ENCODE assay signal across 9 cellular contexts in genomic region chr7:725223-726005, GRCh38. TPM values are rescaled to one million over a fixed set of nuclear protein-coding genes. Genes with fewer than 3 reads are reported as not detected.
A peak's percentile ranks its signal among the peaks of the same experiment; 100 is the strongest.
DNase-seq lines count a peak whose midpoint lies in the region; ATAC-seq and TF ChIP-seq lines count a peak whose summit lies in the region.
"Had no signal": no experiment of that assay in that cellular context is flagged by ENCODE, and none has a peak within 500 bp of the region (broad histone marks: within the 10 kb centered on the region; RNA-seq: fewer than 3 reads in every experiment).

No MANE protein-coding gene starts in this region.

- no peak overlapping the region for H3K27ac ChIP-seq in CD8-positive, alpha-beta T cell (ENCODE audit: low read depth, low read length)
- peak overlapping the region; percentile 86 for H3K27ac ChIP-seq in KOPT-K1 (ENCODE audit: low read depth, low read length, poor library complexity, severe bottlenecking)

- peaks cover 34% of the 10 kb centered on the region for H3K36me3 Mint-ChIP-seq in CD8-positive, alpha-beta T cell
- H3K36me3 Mint-ChIP-seq in MCF 10A (ENCODE audit: insufficient read depth, unreplicated experiment) (peaks cover 24% of the 10 kb centered on the region), naive B cell (peaks cover 0 to 16% of the 10 kb centered on the region in 2 donors)

- no peaks in the 10 kb centered on the region for H3K27me3 ChIP-seq in CD8-positive, alpha-beta T cell (ENCODE audit: insufficient read depth, low read length)
- H3K27me3 ChIP-seq: adrenal gland had no signal

- POLR2A ChIA-PET in CD8-positive, alpha-beta T cell (lab: Charles Lee), result no interaction called here
- POLR2A ChIA-PET in MCF 10A (lab: Yijun Ruan, JAX), result no interaction called here

- CTCF ChIA-PET in CD8-positive, alpha-beta T cell (lab: Charles Lee), result interaction anchor here (0.6 kb wide), 1 partner anchor 361 kb away, joined by 3 read pairs; no protein-coding TSS in a partner anchor
- CTCF ChIA-PET in MCF 10A (lab: Yijun Ruan, JAX), result interaction anchor here (0.6 to 0.9 kb wide), 2 partner anchors 10 to 84 kb away, joined by 3 read pairs; no protein-coding TSS in a partner anchor

- no peak for ATAC-seq in CD8-positive, alpha-beta T cell
- ATAC-seq in naive B cell (ENCODE audit: low read depth in 2 of 2), result no peak
- ATAC-seq in GM18861 (IDR thresholded peaks at IDR 0.05; ENCODE audit: unreplicated experiment), result no peak
- ATAC-seq in GM21381 (IDR thresholded peaks at IDR 0.05; ENCODE audit: unreplicated experiment), result no peak
- no peak for ATAC-seq in HG03469 (IDR thresholded peaks at IDR 0.05; ENCODE audit: unreplicated experiment)

- DNase-seq in CD8-positive, alpha-beta T cell, result no peak
- peak; percentile 27 for DNase-seq in MCF 10A (ENCODE audit: unreplicated experiment)
- no peak for DNase-seq in naive B cell
- DNase-seq in HuH-7 (ENCODE audit: low spot score), result no peak

- TF ChIP-seq CTCF in CD8-positive, alpha-beta T cell (IDR thresholded peaks at IDR 0.05), result no peak
- no peak for TF ChIP-seq CTCF in MCF 10A (IDR thresholded peaks at IDR 0.05; ENCODE audit: unreplicated experiment)

- no peaks in the 10 kb centered on the region for H3K27me3 Mint-ChIP-seq in CD8-positive, alpha-beta T cell (ENCODE audit: low read depth)
- H3K27me3 Mint-ChIP-seq in MCF 10A (ENCODE audit: insufficient read depth, unreplicated experiment) (no peaks in the 10 kb centered on the region), naive B cell (no peaks in the 10 kb centered on the region)

- peak overlapping the region; percentile 75 for H3K27ac Mint-ChIP-seq in CD8-positive, alpha-beta T cell
- peak overlapping the region; percentile 75 for H3K27ac Mint-ChIP-seq in MCF 10A (ENCODE audit: low read depth, unreplicated experiment)
- peak overlapping the region in 4 of 6 donors; percentile 15 to 88 (median 44) for H3K27ac Mint-ChIP-seq in naive B cell

- H3K4me3 ChIP-seq in CD8-positive, alpha-beta T cell (ENCODE audit: low read depth, low read length), result peak overlapping the region; percentile 77

- no peaks in the 10 kb centered on the region for H3K9me3 Mint-ChIP-seq in CD8-positive, alpha-beta T cell
- no peaks in the 10 kb centered on the region for H3K9me3 Mint-ChIP-seq in MCF 10A (ENCODE audit: unreplicated experiment)
- H3K9me3 Mint-ChIP-seq in naive B cell, result peaks cover 0 to 8% (median 2%) of the 10 kb centered on the region in 7 donors

- BruUV-seq in MCF 10A (replicated peaks; lab: Mats Ljungman, UMichigan), result no TSS peak

- H3K36me3 ChIP-seq in CD8-positive, alpha-beta T cell (ENCODE audit: insufficient read depth, low read length), result no peaks in the 10 kb centered on the region
- H3K36me3 ChIP-seq in KOPT-K1 (ENCODE audit: insufficient read depth, low read length), result peaks cover 54% of the 10 kb centered on the region
- H3K36me3 ChIP-seq: adrenal gland had no signal

- no peaks in the 10 kb centered on the region for H3K9me3 ChIP-seq in CD8-positive, alpha-beta T cell (ENCODE audit: low read length)
- H3K9me3 ChIP-seq in KOPT-K1 (ENCODE audit: insufficient read depth, low read length, poor library complexity, severe bottlenecking), result peaks cover 53% of the 10 kb centered on the region
- H3K9me3 ChIP-seq: adrenal gland had no signal

- peak overlapping the region; percentile 79 for H3K4me3 Mint-ChIP-seq in CD8-positive, alpha-beta T cell
- H3K4me3 Mint-ChIP-seq in MCF 10A (ENCODE audit: unreplicated experiment), result peak overlapping the region; percentile 78
- H3K4me3 Mint-ChIP-seq in naive B cell, result peak overlapping the region; percentile 74 to 93 (median 80)

- H3K4me1 Mint-ChIP-seq in CD8-positive, alpha-beta T cell (ENCODE audit: low read depth), result peaks cover 17% of the 10 kb centered on the region
- peaks cover 31% of the 10 kb centered on the region for H3K4me1 Mint-ChIP-seq in MCF 10A (ENCODE audit: insufficient read depth, unreplicated experiment)
- peaks cover 29 to 31% (median 29%) of the 10 kb centered on the region in 3 donors for H3K4me1 Mint-ChIP-seq in naive B cell

- intact Hi-C loops in CD8-positive, alpha-beta T cell (cut with DNase I, micrococcal nuclease), result loop anchor here (1.0 to 5.0 kb wide), 7 partner anchors 121 to 578 kb away; partner anchors contain the start of genes GET4 (in 2 of the 2) and PDGFA (in 1 of the 2)
- intact Hi-C loops in MCF 10A (cut with micrococcal nuclease), result loop anchor here (5.0 kb wide), 2 partner anchors 188 to 208 kb away; partner anchors contain the start of gene PDGFA

- H3K4me1 ChIP-seq in CD8-positive, alpha-beta T cell (ENCODE audit: insufficient read depth, low read length), result peaks cover 14% of the 10 kb centered on the region

RNA-seq across cellular contexts. Expression of gene DNAAF5, which starts 1.1 kb away (rescaled TPM):
- total RNA-seq in CD8-positive, alpha-beta T cell, result 1 to 10 TPM; 4.3 to 4.9 TPM
- total RNA-seq in MCF 10A (2022), result 35.6 and 37.6 TPM in 2 replicates
- 1 to 10 TPM; 1.4 to 4.5 (median 2.3) TPM for polyA plus RNA-seq in naive B cell (ENCODE audit: low read depth in 6 of 6)

RNA-seq across cellular contexts. Expression of gene PRKAR1B, which starts 1.7 kb away (rescaled TPM):
- total RNA-seq in CD8-positive, alpha-beta T cell, result 10 to 100 TPM; 16.6 to 20.2 TPM
- 25.4 and 31.5 TPM in 2 replicates for total RNA-seq in MCF 10A (2022)
- polyA plus RNA-seq in naive B cell (ENCODE audit: low read depth in 6 of 6), result 1 to 10 TPM; 2.9 to 5.9 (median 4.2) TPM
